1 cellular context compared by ENCODE assay signal in the genomic region with DNA sequence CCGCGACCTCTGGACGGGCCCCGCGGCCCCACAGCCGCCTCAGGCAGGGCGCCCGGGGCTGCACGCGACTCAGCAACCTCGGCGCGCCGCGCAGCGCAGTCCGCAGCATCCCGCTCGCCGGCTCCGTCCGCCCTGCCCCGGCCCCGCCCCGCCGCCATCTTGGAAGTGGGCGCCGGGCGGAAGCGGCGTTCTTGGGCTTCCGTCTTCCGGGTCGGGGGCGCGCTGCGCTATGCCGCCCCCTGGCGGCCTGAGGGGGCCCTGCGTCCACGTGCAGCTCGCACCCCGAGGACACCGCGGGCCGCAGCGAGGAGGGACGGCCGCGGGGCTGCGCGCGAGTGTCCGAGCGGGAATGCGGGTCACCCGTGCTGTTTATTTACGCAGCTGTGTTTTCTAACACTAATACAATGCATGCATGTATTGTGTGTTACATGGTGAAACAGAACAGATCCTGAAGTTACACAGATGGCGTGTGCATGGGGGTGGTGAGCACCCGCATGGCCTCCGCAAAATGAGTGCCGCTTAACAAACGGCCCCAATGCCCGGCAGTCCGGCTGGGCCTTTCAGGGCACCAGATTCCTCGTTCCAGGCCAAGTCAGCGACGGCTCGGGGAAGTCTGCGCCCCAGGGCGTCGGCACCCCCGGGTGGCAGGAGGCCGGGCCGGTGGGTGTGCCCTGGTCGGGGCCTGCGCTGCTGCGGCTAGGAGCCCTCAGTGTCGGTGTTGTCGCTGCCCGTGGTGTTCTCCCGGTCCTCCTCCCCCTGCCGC.
A peak's percentile ranks its signal among the peaks of the same experiment; 100 is the strongest.
TF ChIP-seq lines count a peak whose summit lies in the region.

A gene (minus strand): TSS at position 139 of the 763 bp plus-strand sequence. CDS start 30 bp downstream, at position 109.

TF ChIP-seq in HepG2, 621 proteins besides CTCF, POLR2A, EP300 and RAD21 (continued from another document and continues in another):
- TF ChIP-seq, protein P1, sequence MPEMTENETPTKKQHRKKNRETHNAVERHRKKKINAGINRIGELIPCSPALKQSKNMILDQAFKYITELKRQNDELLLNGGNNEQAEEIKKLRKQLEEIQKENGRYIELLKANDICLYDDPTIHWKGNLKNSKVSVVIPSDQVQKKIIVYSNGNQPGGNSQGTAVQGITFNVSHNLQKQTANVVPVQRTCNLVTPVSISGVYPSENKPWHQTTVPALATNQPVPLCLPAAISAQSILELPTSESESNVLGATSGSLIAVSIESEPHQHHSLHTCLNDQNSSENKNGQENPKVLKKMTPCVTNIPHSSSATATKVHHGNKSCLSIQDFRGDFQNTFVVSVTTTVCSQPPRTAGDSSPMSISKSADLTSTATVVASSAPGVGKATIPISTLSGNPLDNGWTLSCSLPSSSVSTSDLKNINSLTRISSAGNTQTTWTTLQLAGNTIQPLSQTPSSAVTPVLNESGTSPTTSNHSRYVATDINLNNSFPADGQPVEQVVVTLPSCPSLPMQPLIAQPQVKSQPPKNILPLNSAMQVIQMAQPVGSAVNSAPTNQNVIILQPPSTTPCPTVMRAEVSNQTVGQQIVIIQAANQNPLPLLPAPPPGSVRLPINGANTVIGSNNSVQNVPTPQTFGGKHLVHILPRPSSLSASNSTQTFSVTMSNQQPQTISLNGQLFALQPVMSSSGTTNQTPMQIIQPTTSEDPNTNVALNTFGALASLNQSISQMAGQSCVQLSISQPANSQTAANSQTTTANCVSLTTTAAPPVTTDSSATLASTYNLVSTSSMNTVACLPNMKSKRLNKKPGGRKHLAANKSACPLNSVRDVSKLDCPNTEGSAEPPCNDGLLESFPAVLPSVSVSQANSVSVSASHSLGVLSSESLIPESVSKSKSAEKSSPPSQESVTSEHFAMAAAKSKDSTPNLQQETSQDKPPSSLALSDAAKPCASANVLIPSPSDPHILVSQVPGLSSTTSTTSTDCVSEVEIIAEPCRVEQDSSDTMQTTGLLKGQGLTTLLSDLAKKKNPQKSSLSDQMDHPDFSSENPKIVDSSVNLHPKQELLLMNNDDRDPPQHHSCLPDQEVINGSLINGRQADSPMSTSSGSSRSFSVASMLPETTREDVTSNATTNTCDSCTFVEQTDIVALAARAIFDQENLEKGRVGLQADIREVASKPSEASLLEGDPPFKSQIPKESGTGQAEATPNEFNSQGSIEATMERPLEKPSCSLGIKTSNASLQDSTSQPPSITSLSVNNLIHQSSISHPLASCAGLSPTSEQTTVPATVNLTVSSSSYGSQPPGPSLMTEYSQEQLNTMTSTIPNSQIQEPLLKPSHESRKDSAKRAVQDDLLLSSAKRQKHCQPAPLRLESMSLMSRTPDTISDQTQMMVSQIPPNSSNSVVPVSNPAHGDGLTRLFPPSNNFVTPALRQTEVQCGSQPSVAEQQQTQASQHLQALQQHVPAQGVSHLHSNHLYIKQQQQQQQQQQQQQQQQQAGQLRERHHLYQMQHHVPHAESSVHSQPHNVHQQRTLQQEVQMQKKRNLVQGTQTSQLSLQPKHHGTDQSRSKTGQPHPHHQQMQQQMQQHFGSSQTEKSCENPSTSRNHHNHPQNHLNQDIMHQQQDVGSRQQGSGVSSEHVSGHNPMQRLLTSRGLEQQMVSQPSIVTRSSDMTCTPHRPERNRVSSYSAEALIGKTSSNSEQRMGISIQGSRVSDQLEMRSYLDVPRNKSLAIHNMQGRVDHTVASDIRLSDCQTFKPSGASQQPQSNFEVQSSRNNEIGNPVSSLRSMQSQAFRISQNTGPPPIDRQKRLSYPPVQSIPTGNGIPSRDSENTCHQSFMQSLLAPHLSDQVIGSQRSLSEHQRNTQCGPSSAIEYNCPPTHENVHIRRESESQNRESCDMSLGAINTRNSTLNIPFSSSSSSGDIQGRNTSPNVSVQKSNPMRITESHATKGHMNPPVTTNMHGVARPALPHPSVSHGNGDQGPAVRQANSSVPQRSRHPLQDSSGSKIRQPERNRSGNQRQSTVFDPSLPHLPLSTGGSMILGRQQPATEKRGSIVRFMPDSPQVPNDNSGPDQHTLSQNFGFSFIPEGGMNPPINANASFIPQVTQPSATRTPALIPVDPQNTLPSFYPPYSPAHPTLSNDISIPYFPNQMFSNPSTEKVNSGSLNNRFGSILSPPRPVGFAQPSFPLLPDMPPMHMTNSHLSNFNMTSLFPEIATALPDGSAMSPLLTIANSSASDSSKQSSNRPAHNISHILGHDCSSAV (CRISPR knock-in tag; IDR thresholded peaks at IDR 0.05; ENCODE audit: borderline replicate concordance): no peak
- TF ChIP-seq SATB2 (CRISPR knock-in tag; IDR thresholded peaks at IDR 0.05): peak; percentile 61; the same call in 1 of the 2 replicates
- TF ChIP-seq, protein P2, sequence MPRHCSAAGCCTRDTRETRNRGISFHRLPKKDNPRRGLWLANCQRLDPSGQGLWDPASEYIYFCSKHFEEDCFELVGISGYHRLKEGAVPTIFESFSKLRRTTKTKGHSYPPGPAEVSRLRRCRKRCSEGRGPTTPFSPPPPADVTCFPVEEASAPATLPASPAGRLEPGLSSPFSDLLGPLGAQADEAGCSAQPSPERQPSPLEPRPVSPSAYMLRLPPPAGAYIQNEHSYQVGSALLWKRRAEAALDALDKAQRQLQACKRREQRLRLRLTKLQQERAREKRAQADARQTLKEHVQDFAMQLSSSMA (CRISPR knock-in tag; IDR thresholded peaks at IDR 0.05): no peak
- no peak for TF ChIP-seq TBL1XR1 (IDR thresholded peaks at IDR 0.05; ENCODE audit: borderline replicate concordance, low read length, partially characterized antibody)
- TF ChIP-seq ZNF496 (CRISPR knock-in tag; IDR thresholded peaks at IDR 0.05; ENCODE audit: insufficient replicate concordance): no peak
- TF ChIP-seq, protein P3, sequence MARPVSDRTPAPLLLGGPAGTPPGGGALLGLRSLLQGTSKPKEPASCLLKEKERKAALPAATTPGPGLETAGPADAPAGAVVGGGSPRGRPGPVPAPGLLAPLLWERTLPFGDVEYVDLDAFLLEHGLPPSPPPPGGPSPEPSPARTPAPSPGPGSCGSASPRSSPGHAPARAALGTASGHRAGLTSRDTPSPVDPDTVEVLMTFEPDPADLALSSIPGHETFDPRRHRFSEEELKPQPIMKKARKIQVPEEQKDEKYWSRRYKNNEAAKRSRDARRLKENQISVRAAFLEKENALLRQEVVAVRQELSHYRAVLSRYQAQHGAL (CRISPR knock-in tag; IDR thresholded peaks at IDR 0.05; ENCODE audit: not compliant biosample characterization): no peak
- peak; percentile 64; the same call in 1 of the 2 replicates for TF ChIP-seq DNMT1 (CRISPR knock-in tag; IDR thresholded peaks at IDR 0.05)
- TF ChIP-seq DR1 (CRISPR knock-in tag; IDR thresholded peaks at IDR 0.05): no peak; the same call in 1 of the 2 replicates
- TF ChIP-seq ZNF331 (CRISPR knock-in tag; IDR thresholded peaks at IDR 0.05): peak; percentile 62
- TF ChIP-seq, protein P4, sequence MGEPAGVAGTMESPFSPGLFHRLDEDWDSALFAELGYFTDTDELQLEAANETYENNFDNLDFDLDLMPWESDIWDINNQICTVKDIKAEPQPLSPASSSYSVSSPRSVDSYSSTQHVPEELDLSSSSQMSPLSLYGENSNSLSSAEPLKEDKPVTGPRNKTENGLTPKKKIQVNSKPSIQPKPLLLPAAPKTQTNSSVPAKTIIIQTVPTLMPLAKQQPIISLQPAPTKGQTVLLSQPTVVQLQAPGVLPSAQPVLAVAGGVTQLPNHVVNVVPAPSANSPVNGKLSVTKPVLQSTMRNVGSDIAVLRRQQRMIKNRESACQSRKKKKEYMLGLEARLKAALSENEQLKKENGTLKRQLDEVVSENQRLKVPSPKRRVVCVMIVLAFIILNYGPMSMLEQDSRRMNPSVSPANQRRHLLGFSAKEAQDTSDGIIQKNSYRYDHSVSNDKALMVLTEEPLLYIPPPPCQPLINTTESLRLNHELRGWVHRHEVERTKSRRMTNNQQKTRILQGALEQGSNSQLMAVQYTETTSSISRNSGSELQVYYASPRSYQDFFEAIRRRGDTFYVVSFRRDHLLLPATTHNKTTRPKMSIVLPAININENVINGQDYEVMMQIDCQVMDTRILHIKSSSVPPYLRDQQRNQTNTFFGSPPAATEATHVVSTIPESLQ (CRISPR knock-in tag; conservative IDR thresholded peaks at IDR 0.05): no peak
- no peak for TF ChIP-seq MED8 (CRISPR knock-in tag; IDR thresholded peaks at IDR 0.05; ENCODE audit: insufficient replicate concordance)
- no peak for TF ChIP-seq KDM1A (CRISPR knock-in tag; IDR thresholded peaks at IDR 0.05)
- TF ChIP-seq ZNF83 (CRISPR knock-in tag; IDR thresholded peaks at IDR 0.05; ENCODE audit: borderline replicate concordance): no peak
- peak; percentile 73 for TF ChIP-seq PHF21A (CRISPR knock-in tag; IDR thresholded peaks at IDR 0.05)
- peak; percentile 73 for TF ChIP-seq MED1 (CRISPR knock-in tag; IDR thresholded peaks at IDR 0.05)
- TF ChIP-seq, protein P5, sequence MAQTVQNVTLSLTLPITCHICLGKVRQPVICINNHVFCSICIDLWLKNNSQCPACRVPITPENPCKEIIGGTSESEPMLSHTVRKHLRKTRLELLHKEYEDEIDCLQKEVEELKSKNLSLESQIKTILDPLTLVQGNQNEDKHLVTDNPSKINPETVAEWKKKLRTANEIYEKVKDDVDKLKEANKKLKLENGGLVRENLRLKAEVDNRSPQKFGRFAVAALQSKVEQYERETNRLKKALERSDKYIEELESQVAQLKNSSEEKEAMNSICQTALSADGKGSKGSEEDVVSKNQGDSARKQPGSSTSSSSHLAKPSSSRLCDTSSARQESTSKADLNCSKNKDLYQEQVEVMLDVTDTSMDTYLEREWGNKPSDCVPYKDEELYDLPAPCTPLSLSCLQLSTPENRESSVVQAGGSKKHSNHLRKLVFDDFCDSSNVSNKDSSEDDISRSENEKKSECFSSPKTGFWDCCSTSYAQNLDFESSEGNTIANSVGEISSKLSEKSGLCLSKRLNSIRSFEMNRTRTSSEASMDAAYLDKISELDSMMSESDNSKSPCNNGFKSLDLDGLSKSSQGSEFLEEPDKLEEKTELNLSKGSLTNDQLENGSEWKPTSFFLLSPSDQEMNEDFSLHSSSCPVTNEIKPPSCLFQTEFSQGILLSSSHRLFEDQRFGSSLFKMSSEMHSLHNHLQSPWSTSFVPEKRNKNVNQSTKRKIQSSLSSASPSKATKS (CRISPR knock-in tag; IDR thresholded peaks at IDR 0.05): no peak
- TF ChIP-seq BCL6 (CRISPR knock-in tag; IDR thresholded peaks at IDR 0.05): peak; percentile 28; the same call in 1 of the 2 replicates
- TF ChIP-seq, protein P6, sequence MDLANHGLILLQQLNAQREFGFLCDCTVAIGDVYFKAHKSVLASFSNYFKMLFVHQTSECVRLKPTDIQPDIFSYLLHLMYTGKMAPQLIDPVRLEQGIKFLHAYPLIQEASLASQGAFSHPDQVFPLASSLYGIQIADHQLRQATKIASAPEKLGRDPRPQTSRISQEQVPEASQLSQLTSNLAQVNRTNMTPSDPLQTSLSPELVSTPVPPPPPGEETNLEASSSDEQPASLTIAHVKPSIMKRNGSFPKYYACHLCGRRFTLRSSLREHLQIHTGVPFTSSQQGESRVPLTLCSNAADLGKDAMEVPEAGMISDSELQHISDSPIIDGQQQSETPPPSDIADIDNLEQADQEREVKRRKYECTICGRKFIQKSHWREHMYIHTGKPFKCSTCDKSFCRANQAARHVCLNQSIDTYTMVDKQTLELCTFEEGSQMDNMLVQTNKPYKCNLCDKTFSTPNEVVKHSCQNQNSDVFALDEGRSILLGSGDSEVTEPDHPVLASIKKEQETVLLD (CRISPR knock-in tag; IDR thresholded peaks at IDR 0.05; ENCODE audit: low read depth): peak; percentile 84
- TF ChIP-seq NCOA1 (CRISPR knock-in tag; IDR thresholded peaks at IDR 0.05): peak; percentile 73; the same call in 1 of the 2 replicates
- no peak for TF ChIP-seq PRPF4 (IDR thresholded peaks at IDR 0.05; ENCODE audit: low read depth, low read length, poor library complexity, severe bottlenecking)
- TF ChIP-seq AGO1 (IDR thresholded peaks at IDR 0.05; ENCODE audit: low read depth, low read length, poor library complexity, severe bottlenecking): peak; percentile 93
- TF ChIP-seq MIER2 (CRISPR knock-in tag; IDR thresholded peaks at IDR 0.05): peak; percentile 44; the same call in 1 of the 2 replicates
- TF ChIP-seq, protein P7, sequence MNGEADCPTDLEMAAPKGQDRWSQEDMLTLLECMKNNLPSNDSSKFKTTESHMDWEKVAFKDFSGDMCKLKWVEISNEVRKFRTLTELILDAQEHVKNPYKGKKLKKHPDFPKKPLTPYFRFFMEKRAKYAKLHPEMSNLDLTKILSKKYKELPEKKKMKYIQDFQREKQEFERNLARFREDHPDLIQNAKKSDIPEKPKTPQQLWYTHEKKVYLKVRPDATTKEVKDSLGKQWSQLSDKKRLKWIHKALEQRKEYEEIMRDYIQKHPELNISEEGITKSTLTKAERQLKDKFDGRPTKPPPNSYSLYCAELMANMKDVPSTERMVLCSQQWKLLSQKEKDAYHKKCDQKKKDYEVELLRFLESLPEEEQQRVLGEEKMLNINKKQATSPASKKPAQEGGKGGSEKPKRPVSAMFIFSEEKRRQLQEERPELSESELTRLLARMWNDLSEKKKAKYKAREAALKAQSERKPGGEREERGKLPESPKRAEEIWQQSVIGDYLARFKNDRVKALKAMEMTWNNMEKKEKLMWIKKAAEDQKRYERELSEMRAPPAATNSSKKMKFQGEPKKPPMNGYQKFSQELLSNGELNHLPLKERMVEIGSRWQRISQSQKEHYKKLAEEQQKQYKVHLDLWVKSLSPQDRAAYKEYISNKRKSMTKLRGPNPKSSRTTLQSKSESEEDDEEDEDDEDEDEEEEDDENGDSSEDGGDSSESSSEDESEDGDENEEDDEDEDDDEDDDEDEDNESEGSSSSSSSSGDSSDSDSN (CRISPR knock-in tag; IDR thresholded peaks at IDR 0.05): peak; percentile 50; the same call in 1 of the 2 replicates
- peak; percentile 84; the same call in 1 of the 2 replicates for TF ChIP-seq ZNF354B (CRISPR knock-in tag; IDR thresholded peaks at IDR 0.05)
- TF ChIP-seq SPEN (CRISPR knock-in tag; IDR thresholded peaks at IDR 0.05; ENCODE audit: low read depth): peak; percentile 57; the same call in 1 of the 2 replicates
- TF ChIP-seq ZBTB38 (CRISPR knock-in tag; IDR thresholded peaks at IDR 0.05): peak; percentile 18; the same call in 1 of the 2 replicates
- TF ChIP-seq ZNF274 (CRISPR knock-in tag; IDR thresholded peaks at IDR 0.05): peak; percentile 57; the same call in 1 of the 2 replicates
- TF ChIP-seq ZFP36 (IDR thresholded peaks at IDR 0.05; ENCODE audit: borderline replicate concordance, low read depth, low read length, partially characterized antibody): no peak
- TF ChIP-seq, protein P8, sequence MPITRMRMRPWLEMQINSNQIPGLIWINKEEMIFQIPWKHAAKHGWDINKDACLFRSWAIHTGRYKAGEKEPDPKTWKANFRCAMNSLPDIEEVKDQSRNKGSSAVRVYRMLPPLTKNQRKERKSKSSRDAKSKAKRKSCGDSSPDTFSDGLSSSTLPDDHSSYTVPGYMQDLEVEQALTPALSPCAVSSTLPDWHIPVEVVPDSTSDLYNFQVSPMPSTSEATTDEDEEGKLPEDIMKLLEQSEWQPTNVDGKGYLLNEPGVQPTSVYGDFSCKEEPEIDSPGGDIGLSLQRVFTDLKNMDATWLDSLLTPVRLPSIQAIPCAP (CRISPR knock-in tag; IDR thresholded peaks at IDR 0.05; ENCODE audit: low read depth): peak; percentile 44; the same call in 1 of the 2 replicates
- peak; percentile 89 for TF ChIP-seq ARNT2 (CRISPR knock-in tag; IDR thresholded peaks at IDR 0.05; ENCODE audit: low read depth)
- no peak for TF ChIP-seq ZNF782 (CRISPR knock-in tag; IDR thresholded peaks at IDR 0.05; ENCODE audit: borderline replicate concordance)
- TF ChIP-seq, protein P9, sequence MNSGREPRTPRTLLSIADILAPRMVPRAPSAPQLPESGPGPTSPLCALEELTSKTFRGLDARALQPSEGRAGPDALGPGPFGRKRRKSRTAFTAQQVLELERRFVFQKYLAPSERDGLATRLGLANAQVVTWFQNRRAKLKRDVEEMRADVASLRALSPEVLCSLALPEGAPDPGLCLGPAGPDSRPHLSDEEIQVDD (CRISPR knock-in tag; IDR thresholded peaks at IDR 0.05; ENCODE audit: borderline replicate concordance): peak; percentile 81; the same call in 1 of the 2 replicates
- no peak for TF ChIP-seq KAT7 (CRISPR knock-in tag; IDR thresholded peaks at IDR 0.05; ENCODE audit: borderline replicate concordance)
